8 cellular contexts compared by ENCODE assay signal in genomic region chr5:59799668-59800374, GRCh38.
A peak's percentile ranks its signal among the peaks of the same experiment; 100 is the strongest.
DNase-seq lines count a peak whose midpoint lies in the region; ATAC-seq and TF ChIP-seq lines count a peak whose summit lies in the region.

No MANE protein-coding gene starts in this region.

- POLR2A ChIA-PET in MCF 10A (lab: Yijun Ruan, JAX): interaction anchor here (0.6 to 2.0 kb wide), 6 partner anchors 10 to 411 kb away, joined by 3 to 8 read pairs (median 4); no protein-coding TSS in a partner anchor

- H3K9me3 Mint-ChIP-seq in MCF 10A (ENCODE audit: unreplicated experiment): no peaks in the 10 kb centered on the region
- no peaks in the 10 kb centered on the region for H3K9me3 Mint-ChIP-seq in stimulated activated naive B cell treated with anti-CD40 and anti-IgM and Interleukin-4, amounts not matched to agents 10 μg/mL and 1 μg/mL and 100 μg/mL, for 72 hours

- H3K4me2 ChIP-seq in DND-41 (ENCODE audit: insufficient read depth, low read length): no peak overlapping the region

- no peaks in the 10 kb centered on the region for H4K20me1 ChIP-seq in DND-41 (ENCODE audit: insufficient read depth, low read length)

- no peaks in the 10 kb centered on the region for H3K27me3 Mint-ChIP-seq in MCF 10A (ENCODE audit: insufficient read depth, unreplicated experiment)
- no peaks in the 10 kb centered on the region for H3K27me3 Mint-ChIP-seq in stimulated activated naive B cell treated with anti-CD40 and anti-IgM and Interleukin-4, amounts not matched to agents 10 μg/mL and 1 μg/mL and 100 μg/mL, for 72 hours

- no peaks in the 10 kb centered on the region for H3K79me2 ChIP-seq in DND-41 (ENCODE audit: insufficient read depth, low read length)

- BruUV-seq in MCF 10A (replicated peaks; lab: Mats Ljungman, UMichigan): TSS peak; percentile 87

- H3K27me3 ChIP-seq in DND-41 (ENCODE audit: insufficient read depth, low read length, poor library complexity): no peaks in the 10 kb centered on the region

- no peaks in the 10 kb centered on the region for H3K36me3 Mint-ChIP-seq in MCF 10A (ENCODE audit: insufficient read depth, unreplicated experiment)
- no peaks in the 10 kb centered on the region for H3K36me3 Mint-ChIP-seq in stimulated activated naive B cell treated with anti-CD40 and anti-IgM and Interleukin-4, amounts not matched to agents 10 μg/mL and 1 μg/mL and 100 μg/mL, for 72 hours

- no peak overlapping the region for H3K9ac ChIP-seq in DND-41 (ENCODE audit: low read depth, low read length)

- DNase-seq in DND-41 (peak; percentile 10), NCI-H748 treated with DMSO at 0.1 percent for 48 hours (lab: John Stamatoyannopoulos, UW) (peak; percentile 41), MCF 10A (ENCODE audit: unreplicated experiment) (peak; percentile 77), iris pigment epithelial cell (ENCODE audit: low read depth) (peak; percentile 63), NCI-H1048 (lab: John Stamatoyannopoulos, UW) (no peak)
- no peak for DNase-seq in stimulated activated naive B cell treated with anti-CD40 and anti-IgM and Interleukin-4, amounts not matched to agents 10 μg/mL and 1 μg/mL and 100 μg/mL, for 72 hours

- H3K4me1 Mint-ChIP-seq in MCF 10A (ENCODE audit: insufficient read depth, unreplicated experiment): no peaks in the 10 kb centered on the region
- peaks cover 9 to 11% of the 10 kb centered on the region in 2 donors for H3K4me1 Mint-ChIP-seq in stimulated activated naive B cell treated with anti-CD40 and anti-IgM and Interleukin-4, amounts not matched to agents 10 μg/mL and 1 μg/mL and 100 μg/mL, for 72 hours

- TF ChIP-seq CTCF in DND-41 (IDR thresholded peaks at IDR 0.05; ENCODE audit: borderline replicate concordance, extremely low read depth, low read length, poor library complexity, severe bottlenecking) (peak; percentile 81), MCF 10A (IDR thresholded peaks at IDR 0.05; ENCODE audit: unreplicated experiment) (peak; percentile 67)

- no peak overlapping the region for H3K27ac Mint-ChIP-seq in MCF 10A (ENCODE audit: low read depth, unreplicated experiment)
- no peak overlapping the region for H3K27ac Mint-ChIP-seq in stimulated activated naive B cell treated with anti-CD40 and anti-IgM and Interleukin-4, amounts not matched to agents 10 μg/mL and 1 μg/mL and 100 μg/mL, for 72 hours

- no peaks in the 10 kb centered on the region; the same call in 1 of the 2 replicates for H3K4me1 ChIP-seq in DND-41 (ENCODE audit: insufficient read depth, low read length)

- no peaks in the 10 kb centered on the region for H3K9me3 ChIP-seq in DND-41 (ENCODE audit: insufficient read depth, low read length, severe bottlenecking)

- intact Hi-C loops in MCF 10A (cut with micrococcal nuclease): loop anchor here (1.0 kb wide), 5 partner anchors 55 to 612 kb away; no protein-coding TSS in a partner anchor

- no peak overlapping the region for H3K4me3 Mint-ChIP-seq in MCF 10A (ENCODE audit: unreplicated experiment)
- no peak overlapping the region for H3K4me3 Mint-ChIP-seq in stimulated activated naive B cell treated with anti-CD40 and anti-IgM and Interleukin-4, amounts not matched to agents 10 μg/mL and 1 μg/mL and 100 μg/mL, for 72 hours

- H3K4me3 ChIP-seq in DND-41 (ENCODE audit: low read depth in 1 of 2, low read length in 2 of 2): no peak overlapping the region

- H3K27ac ChIP-seq in DND-41 (ENCODE audit: low read length): no peak overlapping the region

- CTCF ChIA-PET in MCF 10A (lab: Yijun Ruan, JAX): interaction anchor here (0.5 to 2.8 kb wide), 20 partner anchors 9 to 1140 kb away, joined by 3 to 20 read pairs (median 4); no protein-coding TSS in a partner anchor

- H3K36me3 ChIP-seq in DND-41 (ENCODE audit: insufficient read depth, low read length): no peaks in the 10 kb centered on the region

- ATAC-seq in DND-41 (ENCODE audit: insufficient read depth, low read depth): peak; percentile 69
- peak; percentile 46 for ATAC-seq in GM19351 (IDR thresholded peaks at IDR 0.05; ENCODE audit: unreplicated experiment)
- ATAC-seq in HG03342 (IDR thresholded peaks at IDR 0.05; ENCODE audit: unreplicated experiment): peak; percentile 62
- peak; percentile 66 for ATAC-seq in stimulated activated naive B cell treated with anti-CD40 and anti-IgM and Interleukin-4, amounts not matched to agents 10 μg/mL and 1 μg/mL and 100 μg/mL, for 72 hours (replicated peaks)

- no peak overlapping the region for H2AFZ ChIP-seq in DND-41 (ENCODE audit: low read depth, low read length)

Comparison
In these comparisons a context has a peak if more than half of its experiments do, and no peak if none do; other contexts are left out.
1. DNase-seq: peak in DND-41 (single experiment), NCI-H748 treated with DMSO at 0.1 percent for 48 hours (single experiment), MCF 10A (single experiment) and iris pigment epithelial cell (single experiment); none in stimulated activated naive B cell treated with anti-CD40 and anti-IgM and Interleukin-4, amounts not matched to agents 10 μg/mL and 1 μg/mL and 100 μg/mL, for 72 hours (single experiment) and NCI-H1048 (single experiment).
2. Peak in every context shown above with its lines, with median percentiles within 50 percentile points of each other: ATAC-seq.